8 cellular contexts compared by ENCODE assay signal in genomic region chrX:123960956-123961267, GRCh38. TPM values are rescaled to one million over a fixed set of nuclear protein-coding genes. Genes with fewer than 3 reads are reported as not detected.
DNase-seq lines count a peak whose midpoint lies in the region; ATAC-seq, FAIRE-seq and TF ChIP-seq lines count a peak whose summit lies in the region.

No MANE protein-coding gene starts in this region.

- no peak for DNase-seq in heart left ventricle
- DNase-seq in Right ventricle myocardium inferior (ENCODE audit: missing footprints), result no peak
- DNase-seq in body of pancreas, result no peak
- DNase-seq in mesendoderm, result no peak
- peak in 1 of 2 donors; percentile 59 for DNase-seq in upper lobe of left lung
- DNase-seq in frontal cortex (ENCODE audit: low spot score in 2 of 2), result no peak
- DNase-seq in activated CD8-positive, alpha-beta memory T cell treated with anti-CD3 and anti-CD28 coated beads, Interleukin-2, amount 50 U/mL, for 4 hours, result no peak
- no peak for DNase-seq in DMS79 treated with DMSO at 0.1 percent for 48 hours (lab: John Stamatoyannopoulos, UW)

- TF ChIP-seq POLR2A in heart left ventricle (IDR thresholded peaks at IDR 0.05), result no peak
- TF ChIP-seq POLR2A in body of pancreas (IDR thresholded peaks at IDR 0.05), result no peak
- no peak for TF ChIP-seq POLR2A in upper lobe of left lung (IDR thresholded peaks at IDR 0.05)

- intact Hi-C loops in heart left ventricle (cut with DNase I) (loop anchor here in 5 of 10 donors (5.0 to 10.0 kb wide), 4 partner anchors 51 to 64 kb away; no protein-coding TSS in a partner anchor), Right ventricle myocardium inferior (cut with DNase I) (loop anchor here (5.0 to 10.0 kb wide), 2 partner anchors 54 to 99 kb away; partner anchors contain the start of gene XIAP), body of pancreas (cut with DNase I) (no loop called here)

- no peak for FAIRE-seq in frontal cortex (lab: Jason Lieb, UNC)

- H3K4me2 ChIP-seq in mesendoderm (ENCODE audit: low read length), result peak overlapping the region; percentile 40

- no peak overlapping the region for H3K23ac ChIP-seq in mesendoderm (ENCODE audit: low read length)

- peak overlapping the region; percentile 97 for H4K8ac ChIP-seq in mesendoderm (ENCODE audit: low read depth, low read length)

- H3K4ac ChIP-seq in mesendoderm (ENCODE audit: low read depth, low read length), result peak overlapping the region; percentile 95

- H3K36me3 ChIP-seq in heart left ventricle (no peaks in the 10 kb centered on the region), body of pancreas (replicated peaks in 1 of 2; ENCODE audit: insufficient read depth in 1 of 2, low read depth in 2 of 2) (no peaks in the 10 kb centered on the region), mesendoderm (ENCODE audit: control insufficient read depth, insufficient read depth, low read length) (no peaks in the 10 kb centered on the region), upper lobe of left lung (no peaks in the 10 kb centered on the region)

- no peak for TF ChIP-seq EP300 in upper lobe of left lung (IDR thresholded peaks at IDR 0.05)

- ATAC-seq in heart left ventricle (no peak), Right ventricle myocardium inferior (no peak), body of pancreas (no peak), upper lobe of left lung (ENCODE audit: low FRiP score in 2 of 2) (no peak)

- H3K79me1 ChIP-seq in mesendoderm (ENCODE audit: low read length), result no peaks in the 10 kb centered on the region

- peak overlapping the region; percentile 70 for H2BK5ac ChIP-seq in mesendoderm (ENCODE audit: low read length)

- H4K5ac ChIP-seq in mesendoderm (ENCODE audit: low read length), result no peak overlapping the region

- no peak overlapping the region for H2BK15ac ChIP-seq in mesendoderm (replicated peaks; ENCODE audit: low read depth)

- no peak overlapping the region for H2AK5ac ChIP-seq in mesendoderm (ENCODE audit: low read length)

- H3K9ac ChIP-seq in mesendoderm (ENCODE audit: low read length), result peak overlapping the region; percentile 89

- no peaks in the 10 kb centered on the region for H3K27me3 ChIP-seq in heart left ventricle
- H3K27me3 ChIP-seq in body of pancreas, result no peaks in the 10 kb centered on the region
- H3K27me3 ChIP-seq in mesendoderm (ENCODE audit: insufficient read depth, low read length, poor library complexity), result no peaks in the 10 kb centered on the region
- H3K27me3 ChIP-seq in upper lobe of left lung, result no peaks in the 10 kb centered on the region

- peak overlapping the region; percentile 100 for H3K18ac ChIP-seq in mesendoderm (ENCODE audit: low read length)

- H3K4me3 ChIP-seq in heart left ventricle (peak overlapping the region; percentile 51 to 97 (median 80)), body of pancreas (peak overlapping the region; percentile 45 to 58), mesendoderm (ENCODE audit: low read length) (peak overlapping the region; percentile 71), upper lobe of left lung (peak overlapping the region; percentile 27 to 67 (median 56))

- H3K27ac ChIP-seq in heart left ventricle, result peak overlapping the region; percentile 94 to 100 (median 99)
- peak overlapping the region; percentile 95 to 98 (median 98) for H3K27ac ChIP-seq in body of pancreas
- H3K27ac ChIP-seq in mesendoderm (ENCODE audit: low read depth, low read length), result peak overlapping the region; percentile 96
- H3K27ac ChIP-seq in upper lobe of left lung, result peak overlapping the region; percentile 98 to 99 (median 98)

- H2BK120ac ChIP-seq in mesendoderm (ENCODE audit: low read depth, low read length), result peak overlapping the region; percentile 96

- no peaks in the 10 kb centered on the region for H3K9me3 ChIP-seq in heart left ventricle
- H3K9me3 ChIP-seq in body of pancreas, result no peaks in the 10 kb centered on the region
- H3K9me3 ChIP-seq in upper lobe of left lung, result no peaks in the 10 kb centered on the region

- H3K56ac ChIP-seq in mesendoderm (ENCODE audit: low read length), result peak overlapping the region; percentile 93

- 0 to 33% (median 10%) methylated on average over 4 to 13 of the region's 13 CpGs for WGBS in heart left ventricle, 4 donors
- 0 to 2% methylated on average over 8 to 12 of the region's 13 CpGs for WGBS in body of pancreas, 2 donors
- no CpG with 5 or more reads among the region's 13 CpGs for WGBS in mesendoderm (ENCODE audit: extremely low coverage, insufficient coverage, low lambda C conversion rate)
- 0 to 28% methylated on average over 4 to 9 of the region's 13 CpGs for WGBS in upper lobe of left lung, 2 donors

- TF ChIP-seq CTCF in heart left ventricle (IDR thresholded peaks at IDR 0.05) (no peak), body of pancreas (IDR thresholded peaks at IDR 0.05) (no peak), upper lobe of left lung (IDR thresholded peaks at IDR 0.05) (no peak)

- H3K79me2 ChIP-seq in mesendoderm (ENCODE audit: control insufficient read depth, insufficient read depth, low read length), result peaks cover 27% of the 10 kb centered on the region

- peaks cover 0 to 27% (median 10%) of the 10 kb centered on the region in 12 donors for H3K4me1 ChIP-seq in heart left ventricle
- peaks cover 5% of the 10 kb centered on the region for H3K4me1 ChIP-seq in body of pancreas
- no peaks in the 10 kb centered on the region for H3K4me1 ChIP-seq in mesendoderm (ENCODE audit: control insufficient read depth, low read depth, low read length)
- H3K4me1 ChIP-seq in upper lobe of left lung, result peaks cover 0 to 14% (median 10%) of the 10 kb centered on the region in 4 donors

RNA-seq across cellular contexts. Expression of gene STAG2, which starts 0.6 kb away (rescaled TPM):
- 10 to 100 TPM; 19.8 to 42.0 (median 27.0) TPM for total RNA-seq in heart left ventricle
- 10 to 100 TPM; 10.4 to 20.8 TPM for polyA plus RNA-seq in heart left ventricle
- total RNA-seq in Right ventricle myocardium inferior, result 32.9 TPM
- 10 to 100 TPM; 26.4 to 39.2 TPM for total RNA-seq in body of pancreas
- polyA plus RNA-seq in mesendoderm (2013, experiment 1 of 2), result 76.7 TPM
- 79.7 TPM for polyA plus RNA-seq in mesendoderm (2013, experiment 2 of 2)
- total RNA-seq in upper lobe of left lung, result 100 to 1,000 TPM in 2 of 6 donors, 10 to 100 TPM in 4; 49.9 to 105 (median 68.1) TPM
- 117 TPM for total RNA-seq in frontal cortex
